27 cellular contexts compared by ENCODE assay signal in genomic region chr6:121993362-121993761, GRCh38.
"Had no signal": no experiment of that assay in that cellular context is flagged by ENCODE, and none has a peak within 500 bp of the region (broad histone marks: within the 10 kb centered on the region; RNA-seq: fewer than 3 reads in every experiment).

No MANE protein-coding gene starts in this region.

- H3K4me3 ChIP-seq: K562, SJSA1 had no signal

- H3K9me3 Mint-ChIP-seq: activated B cell treated with CpG ODN at 0.5 μM for 24 hours; activated T-helper 17 cell treated with anti-CD3 and anti-CD28 coated beads, Interleukin-2, amount 50 U/mL, for 72 hours had no signal

- ATAC-seq: activated T-helper 17 cell treated with anti-CD3 and anti-CD28 coated beads, Interleukin-2, amount 50 U/mL, for 72 hours; K562; Panc1; SK-N-SH treated with all-trans-retinoic acid at 6 μM for 48 hours had no signal

- H3K27ac Mint-ChIP-seq: activated B cell treated with CpG ODN at 0.5 μM for 24 hours; activated CD4-positive, alpha-beta memory T cell treated with anti-CD3 and anti-CD28 coated beads, Interleukin-2, amount 10 ng/mL, durations not matched to agents 7 days and 5 days; activated CD4-positive, alpha-beta T cell treated with anti-CD3 and anti-CD28 coated beads, Interleukin-2, amount 10 ng/mL, durations not matched to agents 7 days and 5 days; activated naive CD4-positive, alpha-beta T cell treated with anti-CD3 and anti-CD28 coated beads, Interleukin-2, amount 10 ng/mL, durations not matched to agents 7 days and 5 days; activated naive CD8-positive, alpha-beta T cell treated with anti-CD3 and anti-CD28 coated beads for 36 hours; activated T-helper 17 cell treated with anti-CD3 and anti-CD28 coated beads, Interleukin-2, amount 50 U/mL, for 72 hours had no signal

- H3K9me3 ChIP-seq: SJSA1 had no signal

- H3K4me1 ChIP-seq: SJSA1 had no signal

- DNase-seq: activated B cell treated with CpG ODN at 0.5 μM for 24 hours; activated CD4-positive, alpha-beta memory T cell treated with anti-CD3 and anti-CD28 coated beads, Interleukin-2, amount 10 ng/mL, durations not matched to agents 7 days and 5 days; activated CD4-positive, alpha-beta T cell treated with anti-CD3 and anti-CD28 coated beads, Interleukin-2, amount 10 ng/mL, durations not matched to agents 7 days and 5 days; activated gamma-delta T cell; activated naive CD4-positive, alpha-beta T cell treated with anti-CD3 and anti-CD28 coated beads, Interleukin-2, amount 10 ng/mL, durations not matched to agents 7 days and 5 days; activated naive CD8-positive, alpha-beta T cell treated with anti-CD3 and anti-CD28 coated beads for 36 hours; activated T-cell treated with anti-CD3 and anti-CD28 coated beads for 4 hours; activated T-cell treated with anti-CD3 and anti-CD28 coated beads, Interleukin-2, amount 50 U/mL, for 48 hours; brain microvascular endothelial cell; caudate nucleus; Karpas-422; NCI-H1105 treated with DMSO at 0.1 percent for 48 hours; NCI-H1436 treated with DMSO at 0.1 percent for 48 hours; NCI-H187; NCI-H2081; NCI-H510A treated with DMSO at 0.1 percent for 48 hours; NCI-H69; NK-92 treated with Interleukin-12 subunit alpha and Interleukin-12 subunit beta, amount 100 ng/mL, for 24 hours; OCI-M1; RPMI8226; SHP77; SW 1271 had no signal

- H3K4me3 Mint-ChIP-seq: activated B cell treated with CpG ODN at 0.5 μM for 24 hours; activated CD4-positive, alpha-beta memory T cell treated with anti-CD3 and anti-CD28 coated beads, Interleukin-2, amount 10 ng/mL, durations not matched to agents 7 days and 5 days; activated CD4-positive, alpha-beta T cell treated with anti-CD3 and anti-CD28 coated beads, Interleukin-2, amount 10 ng/mL, durations not matched to agents 7 days and 5 days; activated naive CD4-positive, alpha-beta T cell treated with anti-CD3 and anti-CD28 coated beads, Interleukin-2, amount 10 ng/mL, durations not matched to agents 7 days and 5 days; activated naive CD8-positive, alpha-beta T cell treated with anti-CD3 and anti-CD28 coated beads for 36 hours; activated T-helper 17 cell treated with anti-CD3 and anti-CD28 coated beads, Interleukin-2, amount 50 U/mL, for 72 hours had no signal

- H3K36me3 ChIP-seq: brain microvascular endothelial cell, SJSA1 had no signal

- H3K36me3 Mint-ChIP-seq: activated naive CD4-positive, alpha-beta T cell treated with anti-CD3 and anti-CD28 coated beads, Interleukin-2, amount 10 ng/mL, durations not matched to agents 7 days and 5 days; activated naive CD8-positive, alpha-beta T cell treated with anti-CD3 and anti-CD28 coated beads for 36 hours had no signal

- H3K27me3 ChIP-seq: brain microvascular endothelial cell, SJSA1 had no signal

- H3K27ac ChIP-seq: brain microvascular endothelial cell, SJSA1 had no signal

- H3K27me3 Mint-ChIP-seq: activated B cell treated with CpG ODN at 0.5 μM for 24 hours; activated CD4-positive, alpha-beta memory T cell treated with anti-CD3 and anti-CD28 coated beads, Interleukin-2, amount 10 ng/mL, durations not matched to agents 7 days and 5 days; activated CD4-positive, alpha-beta T cell treated with anti-CD3 and anti-CD28 coated beads, Interleukin-2, amount 10 ng/mL, durations not matched to agents 7 days and 5 days; activated naive CD4-positive, alpha-beta T cell treated with anti-CD3 and anti-CD28 coated beads, Interleukin-2, amount 10 ng/mL, durations not matched to agents 7 days and 5 days; activated naive CD8-positive, alpha-beta T cell treated with anti-CD3 and anti-CD28 coated beads for 36 hours; activated T-helper 17 cell treated with anti-CD3 and anti-CD28 coated beads, Interleukin-2, amount 50 U/mL, for 72 hours had no signal

- H3K4me1 Mint-ChIP-seq: activated B cell treated with CpG ODN at 0.5 μM for 24 hours; activated CD4-positive, alpha-beta memory T cell treated with anti-CD3 and anti-CD28 coated beads, Interleukin-2, amount 10 ng/mL, durations not matched to agents 7 days and 5 days; activated CD4-positive, alpha-beta T cell treated with anti-CD3 and anti-CD28 coated beads, Interleukin-2, amount 10 ng/mL, durations not matched to agents 7 days and 5 days; activated T-helper 17 cell treated with anti-CD3 and anti-CD28 coated beads, Interleukin-2, amount 50 U/mL, for 72 hours had no signal
